8 cellular contexts compared by ENCODE assay signal in genomic region chr2:111480633-111481032, GRCh38.
DNase-seq lines count a peak whose midpoint lies in the region; ATAC-seq, FAIRE-seq and TF ChIP-seq lines count a peak whose summit lies in the region.
"Not testable (repeated sequence)": the region's sequence is repeated elsewhere in the genome, so short reads cannot be mapped to it uniquely, and the experiment has no call there.

No MANE protein-coding gene starts in this region.

- DNase-seq in RWPE1 (ENCODE audit: low spot score); activated T-cell treated with anti-CD3 and anti-CD28 coated beads, Interleukin-2, amount 50 U/mL, for 4 hours; mucosa of descending colon; stimulated activated effector memory CD8-positive, alpha-beta T cell treated with anti-CD3 and anti-CD28 coated beads, Interleukin-12 subunit alpha, Interleukin-12 subunit beta, amount 100 ng/mL, for 72 hours (ENCODE audit: low spot score in 2 of 2): not testable (repeated sequence)
- peak in 1 of 4 experiments; percentile 3 for DNase-seq in K562 (ENCODE audit: extremely low read depth in 1 of 4, low spot score in 3 of 4)
- peak; percentile 26 for DNase-seq in Right ventricle myocardium superior

- H3K27me3 Mint-ChIP-seq in activated T-cell treated with anti-CD3 and anti-CD28 coated beads, Interleukin-2, amount 50 U/mL, for 4 hours (ENCODE audit: low read depth), result not testable (repeated sequence)

- peak overlapping the region; percentile 87 for H3K27ac Mint-ChIP-seq in stimulated activated effector memory CD8-positive, alpha-beta T cell treated with anti-CD3 and anti-CD28 coated beads, Interleukin-12 subunit alpha, Interleukin-12 subunit beta, amount 100 ng/mL, for 72 hours

- POLR2A ChIA-PET in RWPE1 (lab: Yijun Ruan, JAX; ENCODE audit: low non-redundant PET); K562 (lab: Yijun Ruan, JAX): not testable (repeated sequence)

- peaks cover 23% of the 10 kb centered on the region for H3K4me1 ChIP-seq in BLaER1
- H3K4me1 ChIP-seq in HUES48 (ENCODE audit: control insufficient read depth, insufficient read depth, low read length); mucosa of descending colon (ENCODE audit: low read depth): not testable (repeated sequence)
- peaks cover 5 to 16% of the 10 kb centered on the region in 2 experiments; a peak in 4 of 5 replicates for H3K4me1 ChIP-seq in K562 (replicated peaks in 1 of 2; ENCODE audit: control insufficient read depth in 2 of 2, insufficient read depth in 2 of 2, low read length in 2 of 2)

- in situ Hi-C loops in K562 (cut with MboI), result not testable (repeated sequence)

- BruUV-seq in K562 (replicated peaks; lab: Mats Ljungman, UMichigan), result not testable (repeated sequence)

- H3K4me2 ChIP-seq in BLaER1, result peak overlapping the region; percentile 63
- H3K4me2 ChIP-seq in K562 (ENCODE audit: insufficient read depth, low read length), result not testable (repeated sequence)

- not testable (repeated sequence) for H3K9me3 ChIP-seq in BLaER1; HUES48 (ENCODE audit: control insufficient read depth, insufficient read depth, low read length); K562 (replicated peaks; ENCODE audit: control insufficient read depth, insufficient read depth, low read depth, low read length); mucosa of descending colon

- H3K36me3 Mint-ChIP-seq in activated T-cell treated with anti-CD3 and anti-CD28 coated beads, Interleukin-2, amount 50 U/mL, for 4 hours (ENCODE audit: insufficient read depth); stimulated activated effector memory CD8-positive, alpha-beta T cell treated with anti-CD3 and anti-CD28 coated beads, Interleukin-12 subunit alpha, Interleukin-12 subunit beta, amount 100 ng/mL, for 72 hours: not testable (repeated sequence)

- H3K9ac ChIP-seq in BLaER1; HUES48 (ENCODE audit: low read depth, low read length): not testable (repeated sequence)
- H3K9ac ChIP-seq in K562 (ENCODE audit: insufficient read depth in 1 of 2, low read depth in 2 of 2, low read length in 2 of 2), result peak overlapping the region in 1 of 2 experiments; percentile 79; a peak in 2 of 4 replicates

- TF ChIP-seq CTCF in RWPE1 (conservative IDR thresholded peaks at IDR 0.05; ENCODE audit: low read depth); K562 (IDR thresholded peaks at IDR 0.05 in 2 of 3, conservative IDR thresholded peaks at IDR 0.05 in 1 of 3; ENCODE audit: insufficient read depth in 2 of 3, low read depth in 1 of 3, low read length in 3 of 3); mucosa of descending colon (IDR thresholded peaks at IDR 0.05): not testable (repeated sequence)

- not testable (repeated sequence) for FAIRE-seq in K562 (lab: Jason Lieb, UNC)

- not testable (repeated sequence) for H3K9me3 Mint-ChIP-seq in activated T-cell treated with anti-CD3 and anti-CD28 coated beads, Interleukin-2, amount 50 U/mL, for 4 hours; stimulated activated effector memory CD8-positive, alpha-beta T cell treated with anti-CD3 and anti-CD28 coated beads, Interleukin-12 subunit alpha, Interleukin-12 subunit beta, amount 100 ng/mL, for 72 hours

- H3K79me2 ChIP-seq in K562 (ENCODE audit: control insufficient read depth, insufficient read depth, low read length), result peaks cover 73% of the 10 kb centered on the region

- ATAC-seq in activated T-cell treated with anti-CD3 and anti-CD28 coated beads, Interleukin-2, amount 50 U/mL, for 4 hours, result not testable (repeated sequence)
- ATAC-seq in K562, result peak; percentile 6; the same call in 2 of the 3 replicates
- peak; percentile 35 for ATAC-seq in Right ventricle myocardium superior (ENCODE audit: poor library complexity)
- peak; percentile 4 for ATAC-seq in mucosa of descending colon
- ATAC-seq in stimulated activated effector memory CD8-positive, alpha-beta T cell treated with anti-CD3 and anti-CD28 coated beads, Interleukin-12 subunit alpha, Interleukin-12 subunit beta, amount 100 ng/mL, for 72 hours, result peak; percentile 4

- peak overlapping the region; percentile 58 for H3K4me3 Mint-ChIP-seq in activated T-cell treated with anti-CD3 and anti-CD28 coated beads, Interleukin-2, amount 50 U/mL, for 4 hours
- H3K4me3 Mint-ChIP-seq in stimulated activated effector memory CD8-positive, alpha-beta T cell treated with anti-CD3 and anti-CD28 coated beads, Interleukin-12 subunit alpha, Interleukin-12 subunit beta, amount 100 ng/mL, for 72 hours, result peak overlapping the region; percentile 55

- not testable (repeated sequence) for H3K4me3 ChIP-seq in BLaER1; HUES48 (ENCODE audit: low read depth, low read length); K562; mucosa of descending colon

- TF ChIP-seq POLR2A in K562 (conservative IDR thresholded peaks at IDR 0.05), result not testable (repeated sequence)

- not testable (repeated sequence) for H2AFZ ChIP-seq in K562 (ENCODE audit: low read depth, low read length)

- CTCF ChIA-PET in RWPE1 (lab: Yijun Ruan, JAX); K562 (lab: Yijun Ruan, JAX; ENCODE audit: low intra/inter-chr PET ratio): not testable (repeated sequence)

- TF ChIP-seq EP300 in K562 (IDR thresholded peaks at IDR 0.05; ENCODE audit: low read length), result not testable (repeated sequence)

- H3K36me3 ChIP-seq in BLaER1; HUES48 (ENCODE audit: control insufficient read depth, insufficient read depth, low read length); mucosa of descending colon (ENCODE audit: low read depth): not testable (repeated sequence)
- H3K36me3 ChIP-seq in K562 (ENCODE audit: control insufficient read depth, insufficient read depth, low read length), result peaks cover 21% of the 10 kb centered on the region; the same call in 2 of the 3 replicates

- H4K20me1 ChIP-seq in BLaER1; K562 (replicated peaks; ENCODE audit: control insufficient read depth, insufficient read depth, low read length): not testable (repeated sequence)

- not testable (repeated sequence) for H3K9me1 ChIP-seq in K562 (ENCODE audit: control insufficient read depth, insufficient read depth, low read length)

- intact Hi-C loops in K562 (cut with micrococcal nuclease); Right ventricle myocardium superior (cut with DNase I); mucosa of descending colon (cut with DNase I, micrococcal nuclease): not testable (repeated sequence)

- WGBS in K562 (ENCODE audit: insufficient coverage, low coverage, missing lambda C conversion rate), result 55% methylated on average over 6 of the region's 8 CpGs

- TF ChIP-seq RAD21 in K562 (CRISPR knock-in tag; conservative IDR thresholded peaks at IDR 0.05 in 1 of 2, IDR thresholded peaks at IDR 0.05 in 1 of 2), result not testable (repeated sequence)

- peaks cover 31% of the 10 kb centered on the region for H3K4me1 Mint-ChIP-seq in activated T-cell treated with anti-CD3 and anti-CD28 coated beads, Interleukin-2, amount 50 U/mL, for 4 hours (ENCODE audit: low read depth)
- H3K4me1 Mint-ChIP-seq in stimulated activated effector memory CD8-positive, alpha-beta T cell treated with anti-CD3 and anti-CD28 coated beads, Interleukin-12 subunit alpha, Interleukin-12 subunit beta, amount 100 ng/mL, for 72 hours, result peaks cover 29% of the 10 kb centered on the region

- H3K27ac ChIP-seq in BLaER1, result peak overlapping the region; percentile 30; the same call in 1 of the 2 replicates
- peak overlapping the region; percentile 12 for H3K27ac ChIP-seq in HUES48 (ENCODE audit: low read depth, low read length)
- H3K27ac ChIP-seq in RWPE1, result peak overlapping the region; percentile 42
- peak overlapping the region; percentile 36; the same call in 1 of the 3 replicates for H3K27ac ChIP-seq in K562 (ENCODE audit: extremely low read depth, low read depth, low read length)

- H3K27me3 ChIP-seq in BLaER1; HUES48 (ENCODE audit: control insufficient read depth, insufficient read depth, low read length); K562 (ENCODE audit: control insufficient read depth in 2 of 2, insufficient read depth in 2 of 2, low read length in 2 of 2): not testable (repeated sequence)
